In the genomic region with DNA sequence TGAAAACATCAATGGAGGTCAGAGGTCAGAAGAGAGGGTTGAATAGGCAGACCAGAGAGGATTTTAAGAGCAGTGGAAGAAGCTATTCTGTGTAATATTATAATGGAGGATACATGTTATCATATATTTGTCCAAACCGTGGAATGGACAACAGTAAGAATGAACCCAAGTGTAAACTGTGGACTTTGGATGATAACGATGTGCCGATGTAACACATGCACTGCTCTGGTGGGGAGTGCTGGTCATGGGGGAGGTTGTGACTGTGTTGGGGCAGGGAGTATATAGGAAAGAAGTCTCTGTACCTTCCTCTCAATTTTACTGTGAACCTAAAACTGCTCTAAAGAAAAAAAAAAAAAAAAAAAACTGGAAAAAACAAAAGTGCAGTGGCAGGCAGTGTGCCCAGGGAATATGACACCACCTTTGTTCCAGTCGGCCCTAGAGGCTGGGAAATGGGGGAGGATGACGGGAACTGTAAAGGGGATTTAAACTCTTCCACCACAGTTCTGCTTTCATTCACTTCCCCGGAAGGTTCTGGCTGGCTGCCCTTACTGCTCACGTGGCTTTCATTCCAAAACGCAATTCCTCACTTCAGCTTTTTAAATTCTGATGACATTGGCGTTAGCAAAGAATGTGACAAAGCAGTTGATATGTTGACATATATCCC, we compare ENCODE assay signal across 9 cellular contexts.
A peak's percentile ranks its signal among the peaks of the same experiment; 100 is the strongest.
DNase-seq lines count a peak whose midpoint lies in the region; ATAC-seq, FAIRE-seq and TF ChIP-seq lines count a peak whose summit lies in the region.
"Had no signal": no experiment of that assay in that cellular context is flagged by ENCODE, and none has a peak within 500 bp of the region (broad histone marks: within the 10 kb centered on the region; RNA-seq: fewer than 3 reads in every experiment).

No MANE protein-coding gene starts in this region.

- H3K4me3 ChIP-seq in right cardiac atrium (ENCODE audit: low read length) (no peak overlapping the region), WERI-Rb-1 (ENCODE audit: low read depth, low read length) (no peak overlapping the region)
- H3K4me3 ChIP-seq: K562 had no signal

- FAIRE-seq in RCC 7860 (lab: Jason Lieb, UNC), result no peak
- FAIRE-seq: K562 had no signal

- peak overlapping the region; percentile 9 for H3K4me3 Mint-ChIP-seq in activated T-helper 1 cell treated with anti-CD3 and anti-CD28 coated beads, Interleukin-12 subunit alpha, Interleukin-12 subunit beta, Interleukin-2, Interleukin-4 antibody, amounts not matched to agents 30 ng/mL and 10 ng/mL and 1 ng/mL, durations not matched to agents 14 hours and 24 hours and 36 hours
- H3K4me3 Mint-ChIP-seq in stimulated activated naive CD8-positive, alpha-beta T cell treated with anti-CD3 and anti-CD28 coated beads, Interleukin-15, amount 100 ng/mL, for 72 hours, result peak overlapping the region; percentile 41 to 43

- H3K27me3 Mint-ChIP-seq in activated T-helper 1 cell treated with anti-CD3 and anti-CD28 coated beads, Interleukin-12 subunit alpha, Interleukin-12 subunit beta, Interleukin-2, Interleukin-4 antibody, amounts not matched to agents 30 ng/mL and 10 ng/mL and 1 ng/mL, durations not matched to agents 14 hours and 24 hours and 36 hours (ENCODE audit: insufficient read depth), result peaks cover 11% of the 10 kb centered on the region
- no peaks in the 10 kb centered on the region for H3K27me3 Mint-ChIP-seq in stimulated activated naive CD8-positive, alpha-beta T cell treated with anti-CD3 and anti-CD28 coated beads, Interleukin-15, amount 100 ng/mL, for 72 hours

- peaks cover 2% of the 10 kb centered on the region for H3K4me1 ChIP-seq in right cardiac atrium (ENCODE audit: control insufficient read depth, insufficient read depth, low read length)

- 19% methylated on average over 9 of the region's 9 CpGs for WGBS in right cardiac atrium

- TF ChIP-seq CTCF in WERI-Rb-1 (IDR thresholded peaks at IDR 0.05; ENCODE audit: low read depth, low read length), result no peak

- peaks cover 15% of the 10 kb centered on the region for H3K4me1 Mint-ChIP-seq in activated T-helper 1 cell treated with anti-CD3 and anti-CD28 coated beads, Interleukin-12 subunit alpha, Interleukin-12 subunit beta, Interleukin-2, Interleukin-4 antibody, amounts not matched to agents 30 ng/mL and 10 ng/mL and 1 ng/mL, durations not matched to agents 14 hours and 24 hours and 36 hours (ENCODE audit: low read depth)
- peaks cover 25% of the 10 kb centered on the region for H3K4me1 Mint-ChIP-seq in stimulated activated naive CD8-positive, alpha-beta T cell treated with anti-CD3 and anti-CD28 coated beads, Interleukin-15, amount 100 ng/mL, for 72 hours

- H3K27ac Mint-ChIP-seq in activated T-helper 1 cell treated with anti-CD3 and anti-CD28 coated beads, Interleukin-12 subunit alpha, Interleukin-12 subunit beta, Interleukin-2, Interleukin-4 antibody, amounts not matched to agents 30 ng/mL and 10 ng/mL and 1 ng/mL, durations not matched to agents 14 hours and 24 hours and 36 hours, result peak overlapping the region; percentile 59
- H3K27ac Mint-ChIP-seq in stimulated activated naive CD8-positive, alpha-beta T cell treated with anti-CD3 and anti-CD28 coated beads, Interleukin-15, amount 100 ng/mL, for 72 hours, result peak overlapping the region; percentile 30 to 83

- peak; percentile 31 for DNase-seq in NCI-H2029 (lab: John Stamatoyannopoulos, UW)
- no peak for DNase-seq in NCI-H2029 treated with DMSO at 0.1 percent for 48 hours (lab: John Stamatoyannopoulos, UW)
- DNase-seq in activated T-helper 1 cell treated with anti-CD3 and anti-CD28 coated beads, Interleukin-12 subunit alpha, Interleukin-12 subunit beta, Interleukin-2, Interleukin-4 antibody, amounts not matched to agents 30 ng/mL and 10 ng/mL and 1 ng/mL, durations not matched to agents 14 hours and 24 hours and 36 hours (ENCODE audit: low spot score), result no peak
- DNase-seq in right cardiac atrium, result peak; percentile 82 to 89 (median 86)
- DNase-seq in stimulated activated naive CD8-positive, alpha-beta T cell treated with anti-CD3 and anti-CD28 coated beads, Interleukin-15, amount 100 ng/mL, for 72 hours, result no peak
- DNase-seq in WERI-Rb-1, result no peak
- no peak for DNase-seq in RCC 7860 (ENCODE audit: low spot score)

- intact Hi-C loops in activated T-helper 1 cell treated with anti-CD3 and anti-CD28 coated beads, Interleukin-12 subunit alpha, Interleukin-12 subunit beta, Interleukin-2, Interleukin-4 antibody, amounts not matched to agents 30 ng/mL and 10 ng/mL and 1 ng/mL, durations not matched to agents 14 hours and 24 hours and 36 hours (cut with micrococcal nuclease), result no loop called here
- intact Hi-C loops in right cardiac atrium (cut with DNase I), result no loop called here

- H3K36me3 Mint-ChIP-seq in activated T-helper 1 cell treated with anti-CD3 and anti-CD28 coated beads, Interleukin-12 subunit alpha, Interleukin-12 subunit beta, Interleukin-2, Interleukin-4 antibody, amounts not matched to agents 30 ng/mL and 10 ng/mL and 1 ng/mL, durations not matched to agents 14 hours and 24 hours and 36 hours (ENCODE audit: low read depth), result peaks cover 3% of the 10 kb centered on the region

- H3K27me3 ChIP-seq in right cardiac atrium (ENCODE audit: control insufficient read depth, insufficient read depth), result no peaks in the 10 kb centered on the region
- H3K27me3 ChIP-seq in WERI-Rb-1 (ENCODE audit: insufficient read depth, low read depth, severe bottlenecking), result no peaks in the 10 kb centered on the region

- ATAC-seq in right cardiac atrium (peak; percentile 78 to 81), GM19467 (IDR thresholded peaks at IDR 0.05; ENCODE audit: unreplicated experiment) (no peak)
- ATAC-seq in stimulated activated naive CD8-positive, alpha-beta T cell treated with anti-CD3 and anti-CD28 coated beads, Interleukin-15, amount 100 ng/mL, for 72 hours, result no peak
- ATAC-seq: K562 had no signal

- H3K27ac ChIP-seq in right cardiac atrium (ENCODE audit: low read length) (no peak overlapping the region), WERI-Rb-1 (no peak overlapping the region)

- peaks cover 4% of the 10 kb centered on the region for H3K9me3 Mint-ChIP-seq in activated T-helper 1 cell treated with anti-CD3 and anti-CD28 coated beads, Interleukin-12 subunit alpha, Interleukin-12 subunit beta, Interleukin-2, Interleukin-4 antibody, amounts not matched to agents 30 ng/mL and 10 ng/mL and 1 ng/mL, durations not matched to agents 14 hours and 24 hours and 36 hours
- H3K9me3 Mint-ChIP-seq in stimulated activated naive CD8-positive, alpha-beta T cell treated with anti-CD3 and anti-CD28 coated beads, Interleukin-15, amount 100 ng/mL, for 72 hours, result peaks cover 5 to 7% of the 10 kb centered on the region in 2 donors

- no peaks in the 10 kb centered on the region for H3K36me3 ChIP-seq in WERI-Rb-1

- H3K9me3 ChIP-seq in right cardiac atrium (ENCODE audit: control insufficient read depth, low read length) (no peaks in the 10 kb centered on the region), WERI-Rb-1 (ENCODE audit: severe bottlenecking) (no peaks in the 10 kb centered on the region)

Comparison
In these comparisons a context has a peak if more than half of its experiments do, and no peak if none do; other contexts are left out.
1. DNase-seq: peak in NCI-H2029 (single experiment) and right cardiac atrium (3 of 3); none in NCI-H2029 treated with DMSO at 0.1 percent for 48 hours (single experiment), activated T-helper 1 cell treated with anti-CD3 and anti-CD28 coated beads, Interleukin-12 subunit alpha, Interleukin-12 subunit beta, Interleukin-2, Interleukin-4 antibody, amounts not matched to agents 30 ng/mL and 10 ng/mL and 1 ng/mL, durations not matched to agents 14 hours and 24 hours and 36 hours (single experiment), stimulated activated naive CD8-positive, alpha-beta T cell treated with anti-CD3 and anti-CD28 coated beads, Interleukin-15, amount 100 ng/mL, for 72 hours (0 of 2), WERI-Rb-1 (single experiment) and RCC 7860 (single experiment).
2. ATAC-seq: peak in right cardiac atrium (2 of 2); none in stimulated activated naive CD8-positive, alpha-beta T cell treated with anti-CD3 and anti-CD28 coated beads, Interleukin-15, amount 100 ng/mL, for 72 hours (single experiment) and GM19467 (single experiment).